27 cellular contexts compared by ENCODE assay signal in genomic region chr2:171088057-171088834, GRCh38.
DNase-seq lines count a peak whose midpoint lies in the region; ATAC-seq and TF ChIP-seq lines count a peak whose summit lies in the region.
"Had no signal": no experiment of that assay in that cellular context is flagged by ENCODE, and none has a peak within 500 bp of the region (broad histone marks: within the 10 kb centered on the region; RNA-seq: fewer than 3 reads in every experiment).

No MANE protein-coding gene starts in this region.

- no peaks in the 10 kb centered on the region for H3K27me3 Mint-ChIP-seq in T-helper 1 cell treated with Interleukin-12 subunit alpha and Interleukin-12 subunit beta and Interleukin-4 antibody, amounts not matched to agents 30 μg/mL and 1 μg/mL, for 36 hours (ENCODE audit: low read depth)
- no peaks in the 10 kb centered on the region for H3K27me3 Mint-ChIP-seq in CD4-positive, alpha-beta T cell
- H3K27me3 Mint-ChIP-seq in endothelial cell (ENCODE audit: unreplicated experiment) (no peaks in the 10 kb centered on the region), CD14-positive monocyte (ENCODE audit: low read depth in 3 of 3) (peaks cover 0 to 2% (median 1%) of the 10 kb centered on the region in 3 donors)
- H3K27me3 Mint-ChIP-seq: type B pancreatic cell had no signal

- H3K27me3 ChIP-seq in CD4-positive, alpha-beta T cell (ENCODE audit: control insufficient read depth, insufficient read depth, low read length), result no peaks in the 10 kb centered on the region
- H3K27me3 ChIP-seq in tibial artery, result no peaks in the 10 kb centered on the region
- H3K27me3 ChIP-seq: brain microvascular endothelial cell, gastroesophageal sphincter, hepatocyte had no signal

- ATAC-seq in CD4-positive, alpha-beta T cell (ENCODE audit: poor library complexity), result no peak
- ATAC-seq in GM19397 (IDR thresholded peaks at IDR 0.05; ENCODE audit: unreplicated experiment), result no peak
- ATAC-seq: activated CD8-positive, alpha-beta T cell treated with anti-CD3 and anti-CD28 coated beads, Interleukin-2, amount 10 ng/mL, durations not matched to agents 7 days and 5 days; gastroesophageal sphincter; stimulated activated effector memory CD8-positive, alpha-beta T cell treated with anti-CD3 and anti-CD28 coated beads, Interleukin-12 subunit alpha, Interleukin-12 subunit beta, amount 100 ng/mL, for 72 hours had no signal

- POLR2A ChIA-PET in CD4-positive, alpha-beta T cell (lab: Charles Lee), result interaction anchor here (1.0 to 3.4 kb wide), 6 partner anchors 10 to 346 kb away, joined by 3 to 43 read pairs (median 8); partner anchors contain the start of genes DCAF17, METTL8 and TLK1

- peaks cover 0 to 24% (median under 1%) of the 10 kb centered on the region in 4 donors for H3K4me1 ChIP-seq in tibial artery

- no peaks in the 10 kb centered on the region; the same call in 1 of the 2 replicates for H3K36me3 ChIP-seq in KOPT-K1 (ENCODE audit: insufficient read depth, low read length)
- no peaks in the 10 kb centered on the region for H3K36me3 ChIP-seq in tibial artery
- H3K36me3 ChIP-seq: brain microvascular endothelial cell, gastroesophageal sphincter, HAP-1 had no signal

- no peak overlapping the region for H3K4me3 Mint-ChIP-seq in T-helper 1 cell treated with Interleukin-12 subunit alpha and Interleukin-12 subunit beta and Interleukin-4 antibody, amounts not matched to agents 30 μg/mL and 1 μg/mL, for 36 hours
- peak overlapping the region; percentile 84 for H3K4me3 Mint-ChIP-seq in CD4-positive, alpha-beta T cell
- no peak overlapping the region for H3K4me3 Mint-ChIP-seq in endothelial cell (ENCODE audit: unreplicated experiment)
- no peak overlapping the region for H3K4me3 Mint-ChIP-seq in CD14-positive monocyte
- H3K4me3 Mint-ChIP-seq: activated CD8-positive, alpha-beta T cell treated with anti-CD3 and anti-CD28 coated beads, Interleukin-2, amount 10 ng/mL, durations not matched to agents 7 days and 5 days; nephron progenitor cell; stimulated activated effector memory CD8-positive, alpha-beta T cell treated with anti-CD3 and anti-CD28 coated beads, Interleukin-12 subunit alpha, Interleukin-12 subunit beta, amount 100 ng/mL, for 72 hours; type B pancreatic cell had no signal

- no peak for DNase-seq in T-helper 1 cell
- no peak for DNase-seq in CD4-positive, alpha-beta T cell
- DNase-seq in endothelial cell (ENCODE audit: low spot score), result no peak
- DNase-seq in CD14-positive monocyte (ENCODE audit: low spot score), result no peak
- DNase-seq in tibial artery, result no peak
- DNase-seq: activated CD4-positive, CD25-positive, alpha-beta regulatory T cell treated with anti-CD3 and anti-CD28 coated beads, Interleukin-2, amount 50 U/mL, for 72 hours; activated CD8-positive, alpha-beta T cell treated with anti-CD3 and anti-CD28 coated beads, Interleukin-2, amount 10 ng/mL, durations not matched to agents 7 days and 5 days; activated gamma-delta T cell; activated T-cell treated with anti-CD3 and anti-CD28 coated beads for 4 hours; amniotic stem cell; brain microvascular endothelial cell; C1 segment of cervical spinal cord; Karpas-422; NCI-H1930; NCI-H510A treated with DMSO at 0.1 percent for 48 hours; nephron progenitor cell had no signal

- no peak overlapping the region for H3K4me3 ChIP-seq in tibial artery
- H3K4me3 ChIP-seq: gastroesophageal sphincter, HAP-1, hepatocyte, lung had no signal

- no peaks in the 10 kb centered on the region for H3K9me3 Mint-ChIP-seq in T-helper 1 cell treated with Interleukin-12 subunit alpha and Interleukin-12 subunit beta and Interleukin-4 antibody, amounts not matched to agents 30 μg/mL and 1 μg/mL, for 36 hours
- no peaks in the 10 kb centered on the region for H3K9me3 Mint-ChIP-seq in CD4-positive, alpha-beta T cell
- no peaks in the 10 kb centered on the region for H3K9me3 Mint-ChIP-seq in endothelial cell (ENCODE audit: unreplicated experiment)
- H3K9me3 Mint-ChIP-seq in CD14-positive monocyte, result no peaks in the 10 kb centered on the region
- H3K9me3 Mint-ChIP-seq: stimulated activated effector memory CD8-positive, alpha-beta T cell treated with anti-CD3 and anti-CD28 coated beads, Interleukin-12 subunit alpha, Interleukin-12 subunit beta, amount 100 ng/mL, for 72 hours had no signal

- H3K27ac Mint-ChIP-seq in T-helper 1 cell treated with Interleukin-12 subunit alpha and Interleukin-12 subunit beta and Interleukin-4 antibody, amounts not matched to agents 30 μg/mL and 1 μg/mL, for 36 hours, result peak overlapping the region; percentile 18
- H3K27ac Mint-ChIP-seq in CD4-positive, alpha-beta T cell, result peak overlapping the region; percentile 88
- H3K27ac Mint-ChIP-seq in endothelial cell (ENCODE audit: unreplicated experiment) (peak overlapping the region; percentile 82), CD14-positive monocyte (peak overlapping the region in 1 of 7 donors; percentile 3)
- H3K27ac Mint-ChIP-seq: activated CD8-positive, alpha-beta T cell treated with anti-CD3 and anti-CD28 coated beads, Interleukin-2, amount 10 ng/mL, durations not matched to agents 7 days and 5 days; type B pancreatic cell had no signal

- intact Hi-C loops in CD4-positive, alpha-beta T cell (cut with DNase I, micrococcal nuclease), result loop anchor here (5.0 kb wide), 3 partner anchors 34 to 46 kb away; no protein-coding TSS in a partner anchor
- intact Hi-C loops in CD14-positive monocyte (cut with micrococcal nuclease) (no loop called here), tibial artery (cut with DNase I; ENCODE audit: low total_unique reads) (no loop called here)

- H3K27ac ChIP-seq in CD4-positive, alpha-beta T cell (ENCODE audit: low read depth, low read length), result peak overlapping the region; percentile 64
- H3K27ac ChIP-seq in KOPT-K1 (ENCODE audit: low read depth, low read length, poor library complexity, severe bottlenecking) (peak overlapping the region; percentile 39), tibial artery (no peak overlapping the region)
- H3K27ac ChIP-seq: 22Rv1, brain microvascular endothelial cell, gastroesophageal sphincter, hepatocyte, HL-60 had no signal

- H3K36me3 Mint-ChIP-seq in T-helper 1 cell treated with Interleukin-12 subunit alpha and Interleukin-12 subunit beta and Interleukin-4 antibody, amounts not matched to agents 30 μg/mL and 1 μg/mL, for 36 hours (ENCODE audit: low read depth), result peaks cover 9% of the 10 kb centered on the region
- peaks cover 33% of the 10 kb centered on the region for H3K36me3 Mint-ChIP-seq in CD4-positive, alpha-beta T cell (ENCODE audit: low read depth)
- H3K36me3 Mint-ChIP-seq in endothelial cell (ENCODE audit: low read depth, unreplicated experiment) (peaks cover 6% of the 10 kb centered on the region), CD14-positive monocyte (peaks cover 13 to 14% of the 10 kb centered on the region in 2 donors)

- H3K9me3 ChIP-seq in CD4-positive, alpha-beta T cell (ENCODE audit: control insufficient read depth, low read length), result no peaks in the 10 kb centered on the region
- H3K9me3 ChIP-seq in KOPT-K1 (ENCODE audit: insufficient read depth, low read length, poor library complexity, severe bottlenecking) (no peaks in the 10 kb centered on the region), tibial artery (no peaks in the 10 kb centered on the region)
- H3K9me3 ChIP-seq: gastroesophageal sphincter, HAP-1 had no signal

- H3K4me1 Mint-ChIP-seq in T-helper 1 cell treated with Interleukin-12 subunit alpha and Interleukin-12 subunit beta and Interleukin-4 antibody, amounts not matched to agents 30 μg/mL and 1 μg/mL, for 36 hours (ENCODE audit: low read depth), result peaks cover 42% of the 10 kb centered on the region
- peaks cover 80% of the 10 kb centered on the region for H3K4me1 Mint-ChIP-seq in CD4-positive, alpha-beta T cell (ENCODE audit: low read depth)
- H3K4me1 Mint-ChIP-seq in endothelial cell (ENCODE audit: unreplicated experiment) (peaks cover 34% of the 10 kb centered on the region), CD14-positive monocyte (peaks cover 8% of the 10 kb centered on the region)

- CTCF ChIA-PET in CD4-positive, alpha-beta T cell (lab: Charles Lee), result interaction anchor here (1.2 to 2.9 kb wide), 8 partner anchors 7 to 328 kb away, joined by 3 to 18 read pairs (median 6); partner anchors contain the start of gene GORASP2

- no peak for TF ChIP-seq CTCF in CD4-positive, alpha-beta T cell (IDR thresholded peaks at IDR 0.05)
- TF ChIP-seq CTCF in endothelial cell (IDR thresholded peaks at IDR 0.05; ENCODE audit: unreplicated experiment) (no peak), CD14-positive monocyte (IDR thresholded peaks at IDR 0.05) (no peak), tibial artery (IDR thresholded peaks at IDR 0.05) (no peak)

Comparison
In these comparisons a context has a peak if more than half of its experiments do, and no peak if none do; other contexts are left out.
1. H3K27ac ChIP-seq: peak in CD4-positive, alpha-beta T cell (single experiment) and KOPT-K1 (single experiment); none in tibial artery (0 of 2).
2. intact Hi-C loops: an anchor here in CD4-positive, alpha-beta T cell (5.0 kb wide); none called in CD14-positive monocyte and tibial artery.